8 cellular contexts compared by ENCODE assay signal in genomic region chr6:33271098-33271607, GRCh38. TPM values are rescaled to one million over a fixed set of nuclear protein-coding genes. Genes with fewer than 3 reads are reported as not detected.
DNase-seq lines count a peak whose midpoint lies in the region; ATAC-seq, FAIRE-seq and TF ChIP-seq lines count a peak whose summit lies in the region.

No MANE protein-coding gene starts in this region.

- peak overlapping the region; percentile 90 for H3K4me3 ChIP-seq in GM12865 (ENCODE audit: low read depth, low read length)
- H3K4me3 ChIP-seq in kidney (ENCODE audit: low read length in 2 of 2), result peak overlapping the region; percentile 84 to 94
- H3K4me3 ChIP-seq in suprapubic skin, result peak overlapping the region; percentile 85

- TF ChIP-seq EP300 in suprapubic skin (IDR thresholded peaks at IDR 0.05), result no peak

- peak overlapping the region; percentile 92 to 94 for H3K9ac ChIP-seq in kidney (ENCODE audit: low read length in 2 of 2)

- peaks cover 38% of the 10 kb centered on the region for H3K4me1 Mint-ChIP-seq in activated naive CD8-positive, alpha-beta T cell treated with anti-CD3 and anti-CD28 coated beads, Interleukin-2, amount 10 ng/mL, durations not matched to agents 7 days and 5 days

- POLR2A ChIA-PET in activated naive CD8-positive, alpha-beta T cell treated with anti-CD3 and anti-CD28 coated beads, Interleukin-2, amount 10 ng/mL, durations not matched to agents 7 days and 5 days (lab: Charles Lee), result interaction anchor here (0.7 to 4.3 kb wide), 27 partner anchors 8 to 1076 kb away, joined by 3 to 52 read pairs (median 6); partner anchors contain the start of genes BAK1, CUTA, HSD17B8 and PFDN6

- no peaks in the 10 kb centered on the region for H3K9me3 Mint-ChIP-seq in activated naive CD8-positive, alpha-beta T cell treated with anti-CD3 and anti-CD28 coated beads, Interleukin-2, amount 10 ng/mL, durations not matched to agents 7 days and 5 days

- H3K27me3 Mint-ChIP-seq in activated naive CD8-positive, alpha-beta T cell treated with anti-CD3 and anti-CD28 coated beads, Interleukin-2, amount 10 ng/mL, durations not matched to agents 7 days and 5 days, result no peaks in the 10 kb centered on the region

- TF ChIP-seq CTCF in GM12865 (IDR thresholded peaks at IDR 0.05; ENCODE audit: insufficient read depth, low read depth, low read length, missing control alignments) (no peak), kidney (IDR thresholded peaks at IDR 0.05; ENCODE audit: borderline replicate concordance, extremely low read depth, insufficient read depth) (no peak), suprapubic skin (IDR thresholded peaks at IDR 0.05) (no peak)

- intact Hi-C loops in kidney (cut with DNase I), result no loop called here

- H3K27ac ChIP-seq in kidney (ENCODE audit: low read depth in 2 of 2, low read length in 2 of 2) (peak overlapping the region; percentile 91 to 93), suprapubic skin (peak overlapping the region; percentile 97)

- H3K4me1 ChIP-seq in kidney (ENCODE audit: control insufficient read depth in 1 of 2, insufficient read depth in 1 of 2, low read depth in 1 of 2, low read length in 2 of 2) (peaks cover 16 to 26% of the 10 kb centered on the region in 2 donors), suprapubic skin (peaks cover 53% of the 10 kb centered on the region)

- H3K4me3 Mint-ChIP-seq in activated naive CD8-positive, alpha-beta T cell treated with anti-CD3 and anti-CD28 coated beads, Interleukin-2, amount 10 ng/mL, durations not matched to agents 7 days and 5 days, result peak overlapping the region; percentile 94

- peak overlapping the region; percentile 99 for H3K27ac Mint-ChIP-seq in activated naive CD8-positive, alpha-beta T cell treated with anti-CD3 and anti-CD28 coated beads, Interleukin-2, amount 10 ng/mL, durations not matched to agents 7 days and 5 days

- FAIRE-seq in kidney (lab: Jason Lieb, UNC), result no peak

- no peak for TF ChIP-seq POLR2A in suprapubic skin (IDR thresholded peaks at IDR 0.05)

- peaks cover 29 to 49% of the 10 kb centered on the region in 2 donors for H3K36me3 ChIP-seq in kidney (ENCODE audit: control insufficient read depth in 1 of 2, insufficient read depth in 2 of 2, low read length in 2 of 2)
- peaks cover 61% of the 10 kb centered on the region for H3K36me3 ChIP-seq in suprapubic skin

- WGBS in suprapubic skin, result 0% methylated on average over 8 of the region's 13 CpGs

- peaks cover 53% of the 10 kb centered on the region for H3K36me3 Mint-ChIP-seq in activated naive CD8-positive, alpha-beta T cell treated with anti-CD3 and anti-CD28 coated beads, Interleukin-2, amount 10 ng/mL, durations not matched to agents 7 days and 5 days

- peak; percentile 15 for ATAC-seq in HG03175 (IDR thresholded peaks at IDR 0.05; ENCODE audit: unreplicated experiment)
- peak; percentile 14 for ATAC-seq in activated naive CD8-positive, alpha-beta T cell treated with anti-CD3 and anti-CD28 coated beads, Interleukin-2, amount 10 ng/mL, durations not matched to agents 7 days and 5 days (ENCODE audit: low read depth)

- DNase-seq in GM12865 (ENCODE audit: low read depth) (no peak), kidney (no peak), suprapubic skin (ENCODE audit: low spot score in 2 of 2) (no peak), NCI-H1436 treated with DMSO at 0.1 percent for 48 hours (lab: John Stamatoyannopoulos, UW) (no peak), H4 (ENCODE audit: low spot score) (no peak), middle frontal gyrus (ENCODE audit: extremely low spot score, low spot score) (no peak)
- DNase-seq in activated naive CD8-positive, alpha-beta T cell treated with anti-CD3 and anti-CD28 coated beads, Interleukin-2, amount 10 ng/mL, durations not matched to agents 7 days and 5 days, result no peak

- no peaks in the 10 kb centered on the region for H3K27me3 ChIP-seq in suprapubic skin

- H3K9me3 ChIP-seq in kidney (ENCODE audit: control insufficient read depth in 1 of 2, low read length in 2 of 2) (no peaks in the 10 kb centered on the region), suprapubic skin (no peaks in the 10 kb centered on the region)

RNA-seq across cellular contexts. Expression of gene VPS52, which starts 0.5 kb away (rescaled TPM):
- total RNA-seq in activated naive CD8-positive, alpha-beta T cell treated with anti-CD3 and anti-CD28 coated beads, Interleukin-2, amount 10 ng/mL, durations not matched to agents 7 days and 5 days, result 10 to 100 TPM; 72.3 to 76.0 TPM
- total RNA-seq in kidney (64.4 TPM), suprapubic skin (10 to 100 TPM; 44.4 to 75.1 (median 59.0) TPM)
- polyA plus RNA-seq in kidney (ENCODE audit: insufficient read depth, low read depth, low replicate concordance), result 35.8 TPM
- 16.9 and 38.9 TPM in 2 replicates for total RNA-seq in H4 (2014; rRNA removed; shearing (Covaris generic))

RNA-seq across cellular contexts. Expression of gene RPS18, which starts 0.7 kb away (rescaled TPM):
- total RNA-seq in activated naive CD8-positive, alpha-beta T cell treated with anti-CD3 and anti-CD28 coated beads, Interleukin-2, amount 10 ng/mL, durations not matched to agents 7 days and 5 days, result 1,000 to 10,000 TPM; 3,300 to 3,409 TPM
- 1,706 TPM for total RNA-seq in kidney
- 2,618 TPM for polyA plus RNA-seq in kidney (ENCODE audit: insufficient read depth, low read depth, low replicate concordance)
- total RNA-seq in suprapubic skin, result 1,000 to 10,000 TPM; 2,261 to 4,381 (median 4,042) TPM
- total RNA-seq in H4 (2014; rRNA removed; shearing (Covaris generic)), result 2,534 and 2,796 TPM in 2 replicates

RNA-seq across cellular contexts. Expression of gene B3GALT4, which starts 5.8 kb away (rescaled TPM):
- total RNA-seq in activated naive CD8-positive, alpha-beta T cell treated with anti-CD3 and anti-CD28 coated beads, Interleukin-2, amount 10 ng/mL, durations not matched to agents 7 days and 5 days, result 10 to 100 TPM; 32.0 to 35.4 TPM
- total RNA-seq in kidney (20.2 TPM), suprapubic skin (10 to 100 TPM; 16.6 to 26.2 (median 18.2) TPM)
- polyA plus RNA-seq in kidney (ENCODE audit: insufficient read depth, low read depth, low replicate concordance), result 14.0 TPM
- not detected in 2 replicates for total RNA-seq in H4 (2014; rRNA removed; shearing (Covaris generic))

RNA-seq across cellular contexts. Expression of gene WDR46, which starts 17.9 kb away (rescaled TPM):
- total RNA-seq in activated naive CD8-positive, alpha-beta T cell treated with anti-CD3 and anti-CD28 coated beads, Interleukin-2, amount 10 ng/mL, durations not matched to agents 7 days and 5 days, result 10 to 100 TPM; 50.0 to 58.0 TPM
- total RNA-seq in kidney (40.3 TPM), suprapubic skin (10 to 100 TPM; 41.3 to 67.2 (median 50.2) TPM)
- 46.5 TPM for polyA plus RNA-seq in kidney (ENCODE audit: insufficient read depth, low read depth, low replicate concordance)
- 89.0 and 99.5 TPM in 2 replicates for total RNA-seq in H4 (2014; rRNA removed; shearing (Covaris generic))

RNA-seq across cellular contexts. Expression of gene PFDN6, which starts 18.2 kb away (rescaled TPM):
- total RNA-seq in activated naive CD8-positive, alpha-beta T cell treated with anti-CD3 and anti-CD28 coated beads, Interleukin-2, amount 10 ng/mL, durations not matched to agents 7 days and 5 days, result 10 to 100 TPM; 53.3 to 54.7 TPM
- 46.8 TPM for total RNA-seq in kidney
- polyA plus RNA-seq in kidney (ENCODE audit: insufficient read depth, low read depth, low replicate concordance), result 159 TPM
- total RNA-seq in suprapubic skin, result 10 to 100 TPM; 20.5 to 31.5 (median 22.3) TPM
- 85.0 and 105 TPM in 2 replicates for total RNA-seq in H4 (2014; rRNA removed; shearing (Covaris generic))

Comparison
In these comparisons a context has a peak if more than half of its experiments do, and no peak if none do; other contexts are left out.
1. RNA of gene B3GALT4, which starts 5.8 kb away (total RNA-seq): 32.0 to 35.4 TPM in activated naive CD8-positive, alpha-beta T cell treated with anti-CD3 and anti-CD28 coated beads, Interleukin-2, amount 10 ng/mL, durations not matched to agents 7 days and 5 days, 20.2 TPM in kidney (single experiment) and 16.6 to 26.2 TPM in suprapubic skin; not detected in H4; every median in the first group is over 10 times any median in the second.
2. Peak in every context shown above with its lines, with median percentiles within 50 percentile points of each other: H3K4me3 ChIP-seq.